ENCODE assay signal across 8 cellular contexts in the genomic region with DNA sequence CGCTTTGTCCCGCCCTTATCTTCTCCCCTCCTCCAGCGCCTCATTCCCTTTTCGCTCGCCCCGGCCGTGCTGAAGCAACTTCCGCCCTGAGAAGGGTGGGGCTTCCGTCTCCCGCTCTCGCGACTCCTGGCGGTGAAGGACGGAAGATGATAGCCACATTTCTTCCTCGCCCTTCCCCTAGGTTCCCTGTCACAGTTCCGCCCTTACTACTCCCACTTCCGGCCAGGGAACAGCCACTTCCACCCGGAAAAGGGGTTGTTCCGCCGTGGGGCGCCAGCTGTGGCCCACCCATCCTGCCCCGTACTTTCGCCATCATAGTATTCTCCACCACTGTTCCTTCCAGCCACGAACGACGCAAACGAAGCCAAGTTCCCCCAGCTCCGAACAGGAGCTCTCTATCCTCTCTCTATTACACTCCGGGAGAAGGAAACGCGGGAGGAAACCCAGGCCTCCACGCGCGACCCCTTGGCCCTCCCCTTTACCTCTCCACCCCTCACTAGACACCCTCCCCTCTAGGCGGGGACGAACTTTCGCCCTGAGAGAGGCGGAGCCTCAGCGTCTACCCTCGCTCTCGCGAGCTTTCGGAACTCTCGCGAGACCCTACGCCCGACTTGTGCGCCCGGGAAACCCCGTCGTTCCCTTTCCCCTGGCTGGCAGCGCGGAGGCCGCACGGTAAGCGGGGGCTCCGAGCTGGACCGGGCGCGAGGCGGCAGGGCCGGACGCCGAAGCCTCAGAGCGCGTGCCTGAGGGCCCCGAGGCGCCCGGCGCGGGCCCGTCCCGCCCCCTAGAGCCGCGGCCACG. TPM values are rescaled to one million over a fixed set of nuclear protein-coding genes. Genes with fewer than 3 reads are reported as not detected.
DNase-seq lines count a peak whose midpoint lies in the region; ATAC-seq and TF ChIP-seq lines count a peak whose summit lies in the region.

RPS19 (plus strand) TSS at position 638 of the 801 bp plus-strand sequence. CDS start 520 bp downstream, outside the sequence.

- DNase-seq in DMS79 treated with DMSO at 0.1 percent for 48 hours (lab: John Stamatoyannopoulos, UW), result peak; percentile 98
- peak; percentile 91 for DNase-seq in KG1 (lab: John Stamatoyannopoulos, UW)
- DNase-seq in activated T-cell treated with anti-CD3 and anti-CD28 coated beads, Interleukin-2, amount 50 U/mL, for 24 hours, result peak; percentile 99
- DNase-seq in epithelial cell of proximal tubule (ENCODE audit: low read depth), result peak; percentile 86
- peak; percentile 99 for DNase-seq in stimulated activated CD8-positive, alpha-beta memory T cell treated with anti-CD3 and anti-CD28 coated beads, Interleukin-4, amount 100 ng/mL, for 48 hours

- peaks cover 32 to 34% of the 10 kb centered on the region in 2 donors for H3K36me3 ChIP-seq in mucosa of rectum (ENCODE audit: control insufficient read depth in 2 of 2, insufficient read depth in 2 of 2, low read length in 2 of 2)

- H3K27me3 Mint-ChIP-seq in activated T-cell treated with anti-CD3 and anti-CD28 coated beads, Interleukin-2, amount 50 U/mL, for 24 hours, result no peaks in the 10 kb centered on the region

- peak within 1 kb of the TSS; percentile 98 to 99 for H3K27ac ChIP-seq in mucosa of rectum (ENCODE audit: low read depth in 2 of 2, low read length in 2 of 2)

- no peaks in the 10 kb centered on the region for H3K9me3 ChIP-seq in mucosa of rectum (ENCODE audit: control insufficient read depth in 2 of 2, low read length in 2 of 2)

- peaks cover 50% of the 10 kb centered on the region for H3K36me3 Mint-ChIP-seq in activated T-cell treated with anti-CD3 and anti-CD28 coated beads, Interleukin-2, amount 50 U/mL, for 24 hours (ENCODE audit: low read depth)

- H3K27ac Mint-ChIP-seq in activated T-cell treated with anti-CD3 and anti-CD28 coated beads, Interleukin-2, amount 50 U/mL, for 24 hours, result peak within 1 kb of the TSS; percentile 100

- H3K4me3 ChIP-seq in epithelial cell of proximal tubule (ENCODE audit: low read depth, low read length) (peak within 1 kb of the TSS; percentile 99), mucosa of rectum (ENCODE audit: low read length in 2 of 2) (peak within 1 kb of the TSS; percentile 89 to 97)

- H3K9ac ChIP-seq in mucosa of rectum (ENCODE audit: low read depth in 1 of 2, low read length in 2 of 2), result peak within 1 kb of the TSS; percentile 90 to 95

- peak; percentile 56 for TF ChIP-seq CTCF in epithelial cell of proximal tubule (conservative IDR thresholded peaks at IDR 0.05; ENCODE audit: low read depth, low read length)

- H3K9me3 Mint-ChIP-seq in activated T-cell treated with anti-CD3 and anti-CD28 coated beads, Interleukin-2, amount 50 U/mL, for 24 hours, result no peaks in the 10 kb centered on the region

- no peaks in the 10 kb centered on the region for H3K27me3 ChIP-seq in mucosa of rectum (ENCODE audit: control insufficient read depth in 2 of 2, insufficient read depth in 2 of 2, low read length in 2 of 2)

- peaks cover 46% of the 10 kb centered on the region for H3K4me1 Mint-ChIP-seq in activated T-cell treated with anti-CD3 and anti-CD28 coated beads, Interleukin-2, amount 50 U/mL, for 24 hours (ENCODE audit: low read depth)

- peak within 1 kb of the TSS; percentile 86 for H3K4me3 Mint-ChIP-seq in activated T-cell treated with anti-CD3 and anti-CD28 coated beads, Interleukin-2, amount 50 U/mL, for 24 hours

- peak; percentile 81 for ATAC-seq in GM21723 (IDR thresholded peaks at IDR 0.05; ENCODE audit: unreplicated experiment)

- H3K4me1 ChIP-seq in mucosa of rectum (ENCODE audit: control insufficient read depth in 2 of 2, insufficient read depth in 2 of 2, low read length in 2 of 2), result peaks cover 30 to 36% of the 10 kb centered on the region in 2 donors

TF ChIP-seq in PFSK-1, 5 proteins besides CTCF, POLR2A, EP300 and RAD21:
- TF ChIP-seq TAF1 (IDR thresholded peaks at IDR 0.05; ENCODE audit: borderline replicate concordance, insufficient read depth, low read length) (peak; percentile 94), SIN3A (IDR thresholded peaks at IDR 0.05; ENCODE audit: borderline replicate concordance, insufficient read depth, low read length) (peak; percentile 97), FOXP2 (optimal IDR thresholded peaks at IDR 0.05; ENCODE audit: borderline replicate concordance, extremely low read depth, extremely low read length, insufficient read depth) (peak; percentile 75), POLR2AphosphoS5 (IDR thresholded peaks at IDR 0.05; ENCODE audit: low read depth, low read length) (peak; percentile 89)
- TF ChIP-seq, protein P1, sequence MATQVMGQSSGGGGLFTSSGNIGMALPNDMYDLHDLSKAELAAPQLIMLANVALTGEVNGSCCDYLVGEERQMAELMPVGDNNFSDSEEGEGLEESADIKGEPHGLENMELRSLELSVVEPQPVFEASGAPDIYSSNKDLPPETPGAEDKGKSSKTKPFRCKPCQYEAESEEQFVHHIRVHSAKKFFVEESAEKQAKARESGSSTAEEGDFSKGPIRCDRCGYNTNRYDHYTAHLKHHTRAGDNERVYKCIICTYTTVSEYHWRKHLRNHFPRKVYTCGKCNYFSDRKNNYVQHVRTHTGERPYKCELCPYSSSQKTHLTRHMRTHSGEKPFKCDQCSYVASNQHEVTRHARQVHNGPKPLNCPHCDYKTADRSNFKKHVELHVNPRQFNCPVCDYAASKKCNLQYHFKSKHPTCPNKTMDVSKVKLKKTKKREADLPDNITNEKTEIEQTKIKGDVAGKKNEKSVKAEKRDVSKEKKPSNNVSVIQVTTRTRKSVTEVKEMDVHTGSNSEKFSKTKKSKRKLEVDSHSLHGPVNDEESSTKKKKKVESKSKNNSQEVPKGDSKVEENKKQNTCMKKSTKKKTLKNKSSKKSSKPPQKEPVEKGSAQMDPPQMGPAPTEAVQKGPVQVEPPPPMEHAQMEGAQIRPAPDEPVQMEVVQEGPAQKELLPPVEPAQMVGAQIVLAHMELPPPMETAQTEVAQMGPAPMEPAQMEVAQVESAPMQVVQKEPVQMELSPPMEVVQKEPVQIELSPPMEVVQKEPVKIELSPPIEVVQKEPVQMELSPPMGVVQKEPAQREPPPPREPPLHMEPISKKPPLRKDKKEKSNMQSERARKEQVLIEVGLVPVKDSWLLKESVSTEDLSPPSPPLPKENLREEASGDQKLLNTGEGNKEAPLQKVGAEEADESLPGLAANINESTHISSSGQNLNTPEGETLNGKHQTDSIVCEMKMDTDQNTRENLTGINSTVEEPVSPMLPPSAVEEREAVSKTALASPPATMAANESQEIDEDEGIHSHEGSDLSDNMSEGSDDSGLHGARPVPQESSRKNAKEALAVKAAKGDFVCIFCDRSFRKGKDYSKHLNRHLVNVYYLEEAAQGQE (IDR thresholded peaks at IDR 0.05; ENCODE audit: insufficient read depth in 1 of 2, low read depth in 2 of 2, low read length in 2 of 2), result peak; percentile 16 to 64; a peak in 1 of 4 replicates

RNA-seq across cellular contexts. Expression of gene RPS19, which starts in this region (rescaled TPM):
- 5,052 TPM for polyA plus RNA-seq in PFSK-1 (2012; ENCODE audit: insufficient read length, low read depth)
- 1,573 and 1,845 TPM in 2 replicates for total RNA-seq in epithelial cell of proximal tubule

Comparison
In these comparisons a context has a peak if more than half of its experiments do, and no peak if none do; other contexts are left out.
1. Peak in every context shown above with its lines: DNase-seq, ATAC-seq, H3K4me3 ChIP-seq and H3K27ac ChIP-seq.